8 cellular contexts compared by ENCODE assay signal in genomic region chr1:155324717-155325595, GRCh38. TPM values are rescaled to one million over a fixed set of nuclear protein-coding genes. Genes with fewer than 3 reads are reported as not detected.
A peak's percentile ranks its signal among the peaks of the same experiment; 100 is the strongest.
DNase-seq lines count a peak whose midpoint lies in the region; ATAC-seq and TF ChIP-seq lines count a peak whose summit lies in the region.

No MANE protein-coding gene starts in this region.

- TF ChIP-seq POLR2A in GM18505 (IDR thresholded peaks at IDR 0.05; ENCODE audit: borderline replicate concordance, extremely low read depth, insufficient read depth, insufficient read length) = no peak

- H3K36me3 Mint-ChIP-seq in activated B cell treated with CpG ODN at 0.5 μM for 24 hours (ENCODE audit: low read depth) (peaks cover 5% of the 10 kb centered on the region), nephron progenitor cell (ENCODE audit: low read depth) (peaks cover 16% of the 10 kb centered on the region)

- no peak for DNase-seq in AG04450 (ENCODE audit: low read depth, low spot score)
- DNase-seq in GM10266 (ENCODE audit: extremely low spot score) = peak; percentile 46
- peak; percentile 67 to 80 for DNase-seq in NCI-H187 (lab: John Stamatoyannopoulos, UW)
- peak; percentile 52 for DNase-seq in activated B cell treated with CpG ODN at 0.5 μM for 24 hours
- peak; percentile 24 for DNase-seq in fibroblast of the conjunctiva (ENCODE audit: low read depth)
- peak; percentile 72 for DNase-seq in nephron progenitor cell
- DNase-seq in central memory CD4-positive, alpha-beta T cell = no peak

- peak overlapping the region; percentile 82 for H3K4me3 ChIP-seq in AG04450 (ENCODE audit: low read depth, low read length)

- intact Hi-C loops in activated B cell treated with CpG ODN at 0.5 μM for 24 hours (cut with micrococcal nuclease) = loop anchor here (1.0 to 5.0 kb wide), 3 partner anchors 133 to 238 kb away; no protein-coding TSS in a partner anchor

- no peaks in the 10 kb centered on the region for H3K27me3 ChIP-seq in AG04450 (ENCODE audit: control insufficient read depth, insufficient read depth, low read length)

- ATAC-seq in activated B cell treated with CpG ODN at 0.5 μM for 24 hours (ENCODE audit: low read depth) = no peak
- ATAC-seq in GM18505 (IDR thresholded peaks at IDR 0.05; ENCODE audit: unreplicated experiment) = no peak

- TF ChIP-seq CTCF in AG04450 (IDR thresholded peaks at IDR 0.05; ENCODE audit: low read depth, low read length) = peak; percentile 54
- TF ChIP-seq CTCF in GM10266 (IDR thresholded peaks at IDR 0.05; ENCODE audit: control insufficient read depth, insufficient read depth, low read depth, missing control alignments) = peak; percentile 38
- TF ChIP-seq CTCF in activated B cell treated with CpG ODN at 0.5 μM for 24 hours (IDR thresholded peaks at IDR 0.05) = no peak
- peak; percentile 40 for TF ChIP-seq CTCF in nephron progenitor cell (IDR thresholded peaks at IDR 0.05)

- CTCF ChIA-PET in AG04450 (lab: Charles Lee) (interaction anchor here (1.0 to 3.2 kb wide), 2 partner anchors 74 kb away, joined by 8 to 62 read pairs; no protein-coding TSS in a partner anchor), activated B cell treated with CpG ODN at 0.5 μM for 24 hours (lab: Charles Lee) (interaction anchor here (1.2 to 5.9 kb wide), 6 partner anchors 10 to 184 kb away, joined by 3 to 79 read pairs (median 10); partner anchors contain the start of gene CLK2)

- H3K4me3 Mint-ChIP-seq in activated B cell treated with CpG ODN at 0.5 μM for 24 hours (peak overlapping the region; percentile 88), nephron progenitor cell (peak overlapping the region; percentile 92)

- H3K27me3 Mint-ChIP-seq in activated B cell treated with CpG ODN at 0.5 μM for 24 hours = no peaks in the 10 kb centered on the region
- H3K27me3 Mint-ChIP-seq in nephron progenitor cell (ENCODE audit: low read depth, poor library complexity) = peaks cover 7% of the 10 kb centered on the region

- peak overlapping the region; percentile 52 for H3K27ac ChIP-seq in AG04450 (ENCODE audit: low read depth, low read length)

- H3K27ac Mint-ChIP-seq in activated B cell treated with CpG ODN at 0.5 μM for 24 hours (peak overlapping the region; percentile 78), nephron progenitor cell (peak overlapping the region; percentile 66)

- H3K4me1 Mint-ChIP-seq in activated B cell treated with CpG ODN at 0.5 μM for 24 hours (peaks cover 29% of the 10 kb centered on the region), nephron progenitor cell (peaks cover 48% of the 10 kb centered on the region)

- H3K9me3 ChIP-seq in AG04450 (ENCODE audit: control insufficient read depth, insufficient read depth, low read length) = no peaks in the 10 kb centered on the region; the same call in 1 of the 2 replicates

- no peaks in the 10 kb centered on the region for H3K9me3 Mint-ChIP-seq in activated B cell treated with CpG ODN at 0.5 μM for 24 hours
- no peaks in the 10 kb centered on the region for H3K9me3 Mint-ChIP-seq in nephron progenitor cell

- POLR2A ChIA-PET in AG04450 (lab: Yijun Ruan, JAX) = interaction anchor here (0.6 kb wide), 1 partner anchor 32 kb away, joined by 7 read pairs; no protein-coding TSS in a partner anchor
- POLR2A ChIA-PET in activated B cell treated with CpG ODN at 0.5 μM for 24 hours (lab: Charles Lee) = interaction anchor here (0.5 to 3.3 kb wide), 5 partner anchors 17 to 230 kb away, joined by 6 to 39 read pairs (median 9); partner anchors contain the start of genes CLK2, FDPS, KRTCAP2 and SCAMP3

RNA-seq across cellular contexts. Expression of gene RUSC1, which starts 4.3 kb away (rescaled TPM):
- 20.9 and 22.4 TPM in 2 replicates for polyA plus RNA-seq in AG04450 (2011; rRNA removed)
- polyA minus RNA-seq in AG04450 (2011; rRNA and poly(A)+ RNA removed) = 14.4 and 17.1 TPM in 2 replicates
- total RNA-seq in activated B cell treated with CpG ODN at 0.5 μM for 24 hours = 15.0 TPM in 2 replicates

RNA-seq across cellular contexts. Expression of gene FDPS, which starts 16.3 kb away (rescaled TPM):
- polyA plus RNA-seq in AG04450 (2011; rRNA removed) = 140 and 146 TPM in 2 replicates
- polyA minus RNA-seq in AG04450 (2011; rRNA and poly(A)+ RNA removed) = 66.8 and 76.8 TPM in 2 replicates
- total RNA-seq in activated B cell treated with CpG ODN at 0.5 μM for 24 hours = 241 and 242 TPM in 2 replicates

RNA-seq across cellular contexts. Expression of gene PKLR, which starts 23.7 kb away (rescaled TPM):
- polyA plus RNA-seq in AG04450 (2011; rRNA removed) = not detected in 2 replicates
- not detected in 2 replicates for polyA minus RNA-seq in AG04450 (2011; rRNA and poly(A)+ RNA removed)
- total RNA-seq in activated B cell treated with CpG ODN at 0.5 μM for 24 hours = 0.18 TPM in 1 of 2 replicates, not detected in the other

RNA-seq across cellular contexts. Expression of gene HCN3, which starts 47.7 kb away (rescaled TPM):
- polyA plus RNA-seq in AG04450 (2011; rRNA removed) = 1.5 and 1.7 TPM in 2 replicates
- polyA minus RNA-seq in AG04450 (2011; rRNA and poly(A)+ RNA removed) = 3.0 and 5.6 TPM in 2 replicates
- total RNA-seq in activated B cell treated with CpG ODN at 0.5 μM for 24 hours = 2.7 TPM in 2 replicates

RNA-seq across cellular contexts. Expression of gene CLK2, which starts 51.7 kb away (rescaled TPM):
- 40.5 and 42.6 TPM in 2 replicates for polyA plus RNA-seq in AG04450 (2011; rRNA removed)
- 61.7 and 68.9 TPM in 2 replicates for polyA minus RNA-seq in AG04450 (2011; rRNA and poly(A)+ RNA removed)
- total RNA-seq in activated B cell treated with CpG ODN at 0.5 μM for 24 hours = 109 and 112 TPM in 2 replicates

Comparison
In these comparisons a context has a peak if more than half of its experiments do, and no peak if none do; other contexts are left out.
1. DNase-seq: peak in GM10266 (single experiment), NCI-H187 (2 of 2), activated B cell treated with CpG ODN at 0.5 μM for 24 hours (single experiment), fibroblast of the conjunctiva (single experiment) and nephron progenitor cell (single experiment); none in AG04450 (single experiment) and central memory CD4-positive, alpha-beta T cell (single experiment).